In the genomic region with DNA sequence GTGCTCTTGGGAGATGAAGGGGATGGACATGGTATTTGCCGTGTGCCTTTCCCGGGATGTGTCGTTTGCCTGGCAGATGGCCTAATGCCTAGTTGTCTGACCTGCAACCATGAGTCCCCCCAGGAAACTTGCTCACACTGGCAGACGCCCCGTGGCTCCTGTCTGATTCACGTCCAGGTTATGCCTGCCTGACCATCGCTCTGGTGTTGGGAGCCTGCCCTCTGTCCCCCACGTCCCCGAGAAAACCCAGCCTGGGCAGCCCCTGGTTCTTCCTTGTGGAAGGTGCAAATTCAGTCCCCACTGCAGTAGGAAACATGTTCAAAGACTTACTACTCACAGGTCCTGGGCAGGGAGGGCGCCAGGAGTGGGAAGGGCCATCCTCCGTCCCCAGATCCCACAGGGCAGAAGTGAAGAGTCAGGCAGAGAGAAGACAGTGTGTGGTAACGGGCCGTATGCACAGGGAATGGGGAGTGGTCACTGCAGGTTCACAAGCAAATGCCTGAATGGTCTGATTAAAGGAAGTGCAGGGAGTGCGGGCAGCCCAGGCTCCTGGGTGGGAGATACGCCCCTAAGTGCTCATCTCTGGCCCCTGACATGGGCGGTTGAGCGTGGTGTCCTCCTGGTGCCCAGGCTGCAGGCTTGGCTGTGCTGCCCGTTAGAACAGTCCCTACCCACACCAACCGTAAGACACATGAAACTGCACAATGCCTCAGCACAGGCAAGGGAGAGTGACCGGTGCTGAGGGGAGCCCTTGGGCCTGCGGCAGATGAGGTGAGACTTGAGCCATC, we compare ENCODE assay signal across 15 cellular contexts. TPM values are rescaled to one million over a fixed set of nuclear protein-coding genes. Genes with fewer than 3 reads are reported as not detected.
DNase-seq lines count a peak whose midpoint lies in the region; ATAC-seq, FAIRE-seq and TF ChIP-seq lines count a peak whose summit lies in the region.
"Had no signal": no experiment of that assay in that cellular context is flagged by ENCODE, and none has a peak within 500 bp of the region (broad histone marks: within the 10 kb centered on the region; RNA-seq: fewer than 3 reads in every experiment).

No MANE protein-coding gene starts in this region.

- intact Hi-C loops in K562 (cut with micrococcal nuclease), result no loop called here

- no peak for FAIRE-seq in K562 (lab: Jason Lieb, UNC)

- H3K27me3 ChIP-seq in K562 (ENCODE audit: control insufficient read depth in 2 of 2, insufficient read depth in 2 of 2, low read length in 2 of 2), result no peaks in the 10 kb centered on the region

- no peak overlapping the region for H3K4me2 ChIP-seq in K562 (ENCODE audit: insufficient read depth, low read length)

- H3K4me1 Mint-ChIP-seq in activated T-cell treated with anti-CD3 and anti-CD28 coated beads, Interleukin-2, amount 50 U/mL, for 72 hours (ENCODE audit: low read depth), result peaks cover 24% of the 10 kb centered on the region
- H3K4me1 Mint-ChIP-seq in stimulated activated memory B cell treated with anti-CD40 and anti-IgM and Interleukin-4, amounts not matched to agents 10 μg/mL and 1 μg/mL and 100 μg/mL, for 72 hours, result peaks cover 43% of the 10 kb centered on the region

- no peaks in the 10 kb centered on the region for H3K9me3 ChIP-seq in K562 (replicated peaks; ENCODE audit: control insufficient read depth, insufficient read depth, low read depth, low read length)
- H3K9me3 ChIP-seq: stomach had no signal

- no peak overlapping the region for H3K27ac Mint-ChIP-seq in activated T-cell treated with anti-CD3 and anti-CD28 coated beads, Interleukin-2, amount 50 U/mL, for 72 hours
- peak overlapping the region; percentile 59 for H3K27ac Mint-ChIP-seq in stimulated activated memory B cell treated with anti-CD40 and anti-IgM and Interleukin-4, amounts not matched to agents 10 μg/mL and 1 μg/mL and 100 μg/mL, for 72 hours

- peak overlapping the region; percentile 1 to 31 for H3K4me3 Mint-ChIP-seq in activated T-cell treated with anti-CD3 and anti-CD28 coated beads, Interleukin-2, amount 50 U/mL, for 72 hours
- H3K4me3 Mint-ChIP-seq in stimulated activated memory B cell treated with anti-CD40 and anti-IgM and Interleukin-4, amounts not matched to agents 10 μg/mL and 1 μg/mL and 100 μg/mL, for 72 hours, result peak overlapping the region; percentile 39

- 78% methylated on average over 21 of the region's 21 CpGs for WGBS in K562 (ENCODE audit: insufficient coverage, low coverage, missing lambda C conversion rate)

- H3K36me3 ChIP-seq in K562 (ENCODE audit: control insufficient read depth, insufficient read depth, low read length), result no peaks in the 10 kb centered on the region

- no peak for TF ChIP-seq EP300 in K562 (IDR thresholded peaks at IDR 0.05; ENCODE audit: low read length)

- no peak for TF ChIP-seq RAD21 in K562 (CRISPR knock-in tag; conservative IDR thresholded peaks at IDR 0.05 in 1 of 2, IDR thresholded peaks at IDR 0.05 in 1 of 2)

- no peak for ATAC-seq in activated T-cell treated with anti-CD3 and anti-CD28 coated beads, Interleukin-2, amount 50 U/mL, for 72 hours (replicated peaks in 1 of 2)
- no peak for ATAC-seq in K562
- ATAC-seq in stimulated activated memory B cell treated with anti-CD40 and anti-IgM and Interleukin-4, amounts not matched to agents 10 μg/mL and 1 μg/mL and 100 μg/mL, for 72 hours, result no peak

- H3K4me1 ChIP-seq in K562 (replicated peaks in 1 of 2; ENCODE audit: control insufficient read depth in 2 of 2, insufficient read depth in 2 of 2, low read length in 2 of 2), result peaks cover 43 to 92% of the 10 kb centered on the region in 2 experiments

- no peaks in the 10 kb centered on the region for H3K36me3 Mint-ChIP-seq in activated T-cell treated with anti-CD3 and anti-CD28 coated beads, Interleukin-2, amount 50 U/mL, for 72 hours (ENCODE audit: insufficient read depth in 2 of 2)
- no peaks in the 10 kb centered on the region for H3K36me3 Mint-ChIP-seq in stimulated activated memory B cell treated with anti-CD40 and anti-IgM and Interleukin-4, amounts not matched to agents 10 μg/mL and 1 μg/mL and 100 μg/mL, for 72 hours

- POLR2A ChIA-PET in K562 (lab: Yijun Ruan, JAX), result no interaction called here

- no peaks in the 10 kb centered on the region; the same call in 1 of the 2 replicates for H4K20me1 ChIP-seq in K562 (replicated peaks; ENCODE audit: control insufficient read depth, insufficient read depth, low read length)

- H3K9me3 Mint-ChIP-seq in activated T-cell treated with anti-CD3 and anti-CD28 coated beads, Interleukin-2, amount 50 U/mL, for 72 hours, result no peaks in the 10 kb centered on the region
- H3K9me3 Mint-ChIP-seq in stimulated activated memory B cell treated with anti-CD40 and anti-IgM and Interleukin-4, amounts not matched to agents 10 μg/mL and 1 μg/mL and 100 μg/mL, for 72 hours, result no peaks in the 10 kb centered on the region

- no peaks in the 10 kb centered on the region for H3K27me3 Mint-ChIP-seq in activated T-cell treated with anti-CD3 and anti-CD28 coated beads, Interleukin-2, amount 50 U/mL, for 72 hours (ENCODE audit: low read depth)
- no peaks in the 10 kb centered on the region for H3K27me3 Mint-ChIP-seq in stimulated activated memory B cell treated with anti-CD40 and anti-IgM and Interleukin-4, amounts not matched to agents 10 μg/mL and 1 μg/mL and 100 μg/mL, for 72 hours

- no peak overlapping the region for H3K4me3 ChIP-seq in K562
- H3K4me3 ChIP-seq: stomach had no signal

- CTCF ChIA-PET in K562 (lab: Yijun Ruan, JAX; ENCODE audit: low intra/inter-chr PET ratio), result no interaction called here

- BruUV-seq in K562 (replicated peaks; lab: Mats Ljungman, UMichigan), result no TSS peak

- H3K9ac ChIP-seq in K562 (ENCODE audit: insufficient read depth in 1 of 2, low read depth in 2 of 2, low read length in 2 of 2), result peak overlapping the region in 1 of 2 experiments; percentile 70; a peak in 2 of 4 replicates

- no peaks in the 10 kb centered on the region for H3K9me1 ChIP-seq in K562 (ENCODE audit: control insufficient read depth, insufficient read depth, low read length)

- in situ Hi-C loops in K562 (cut with MboI), result no loop called here

- no peak overlapping the region for H2AFZ ChIP-seq in K562 (ENCODE audit: low read depth, low read length)

- no peak for TF ChIP-seq CTCF in K562 (IDR thresholded peaks at IDR 0.05 in 2 of 3, conservative IDR thresholded peaks at IDR 0.05 in 1 of 3; ENCODE audit: insufficient read depth in 2 of 3, low read depth in 1 of 3, low read length in 3 of 3)

- no peak for TF ChIP-seq POLR2A in K562 (conservative IDR thresholded peaks at IDR 0.05)

- H3K79me2 ChIP-seq in K562 (ENCODE audit: control insufficient read depth, insufficient read depth, low read length), result no peaks in the 10 kb centered on the region; the same call in 2 of the 3 replicates

- DNase-seq in activated T-cell treated with anti-CD3 and anti-CD28 coated beads, Interleukin-2, amount 50 U/mL, for 72 hours, result no peak
- DNase-seq in activated T-cell treated with anti-CD3 and anti-CD28 coated beads, Interleukin-2, amount 50 U/mL, for 48 hours, result no peak
- no peak for DNase-seq in K562 (ENCODE audit: extremely low read depth in 1 of 4, low spot score in 3 of 4)
- DNase-seq in HK-2 (ENCODE audit: unreplicated experiment), result no peak
- DNase-seq in Ammon's horn (ENCODE audit: low spot score), result no peak
- DNase-seq: activated CD4-positive, CD25-positive, alpha-beta regulatory T cell treated with anti-CD3 and anti-CD28 coated beads, Interleukin-2, amount 50 U/mL, for 72 hours; cortex of kidney; GDM1; GOT3; NCI-H1694; NK-92 treated with Interleukin-12 subunit alpha and Interleukin-12 subunit beta, amount 100 ng/mL, for 24 hours; stomach had no signal

- H3K27ac ChIP-seq in K562 (ENCODE audit: extremely low read depth, low read depth, low read length), result no peak overlapping the region
- H3K27ac ChIP-seq: epithelial cell of prostate, stomach had no signal

RNA-seq across cellular contexts. Expression of gene SNAI3, which starts 4.2 kb away (rescaled TPM):
- total RNA-seq in activated T-cell treated with anti-CD3 and anti-CD28 coated beads, Interleukin-2, amount 50 U/mL, for 72 hours, result 10 to 100 TPM in 1 of 2 donors, 1 to 10 TPM in 1; 8.4 to 10.5 TPM
- 0.79 and 2.9 TPM in 2 replicates for total RNA-seq in K562 (2011; cell fraction: chromatin; rRNA removed; ENCODE audit: low replicate concordance)
- 3.2 and 3.7 TPM in 2 replicates for total RNA-seq in K562 (2011; cell fraction: nucleolus; rRNA removed)
- total RNA-seq in K562 (2011; cell fraction: nucleoplasm; rRNA removed), result 0.95 and 1.1 TPM in 2 replicates
- 2.7 and 4.1 TPM in 2 replicates for total RNA-seq in K562 (2014; rRNA removed)
- 0.15 and 0.19 TPM in 2 replicates for total RNA-seq in K562 (2014; rRNA removed; fragmentation: Illumina TruSeq; extraction: Trizol)
- total RNA-seq in K562 (2015; rRNA removed; fragmentation: Illumina TruSeq; extraction: Trizol), result 0.72 and 0.87 TPM in 2 replicates
- 2.5 and 3.1 TPM in 2 replicates for total RNA-seq in K562 (2021)
- 0.88 and 3.0 TPM in 2 replicates for polyA plus RNA-seq in K562 (2011; rRNA removed)
- polyA plus RNA-seq in K562 (2011; cell fraction: cytosol; rRNA removed), result 3.2 and 5.5 TPM in 2 replicates
- polyA plus RNA-seq in K562 (2011; cell fraction: nucleus; rRNA removed), result 2.9 and 3.8 TPM in 2 replicates
- 0.95 and 1.2 TPM in 2 replicates for polyA plus RNA-seq in K562 (2012)
- 0.70 and 1.9 TPM in 2 replicates for polyA plus RNA-seq in K562 (2014; fragmentation: Illumina TruSeq; extraction: Trizol)
- polyA plus RNA-seq in K562 (2014; fragmentation: Nextera tagmentation; extraction: Ambion mirVana), result under 1 TPM in 1 of 2 experiments, not detected in 1; 0.04 TPM
- polyA plus RNA-seq in K562 (2014; rRNA removed), result 1.5 and 2.1 TPM in 2 replicates
- 0.42 and 0.87 TPM in 2 replicates for polyA minus RNA-seq in K562 (2011; rRNA and poly(A)+ RNA removed)
- polyA minus RNA-seq in K562 (2011; cell fraction: cytosol; rRNA and poly(A)+ RNA removed), result 1.9 and 3.5 TPM in 2 replicates
- polyA minus RNA-seq in K562 (2011; cell fraction: nucleus; rRNA and poly(A)+ RNA removed), result 1.5 and 2.3 TPM in 2 replicates
- total RNA-seq: urinary bladder had no signal

RNA-seq across cellular contexts. Expression of gene RNF166, which starts 15.7 kb away (rescaled TPM):
- 10 to 100 TPM; 58.6 to 64.5 TPM for total RNA-seq in activated T-cell treated with anti-CD3 and anti-CD28 coated beads, Interleukin-2, amount 50 U/mL, for 72 hours
- 58.8 and 182 TPM in 2 replicates for total RNA-seq in K562 (2011; cell fraction: chromatin; rRNA removed; ENCODE audit: low replicate concordance)
- 89.5 and 92.7 TPM in 2 replicates for total RNA-seq in K562 (2011; cell fraction: nucleolus; rRNA removed)
- 60.1 and 64.4 TPM in 2 replicates for total RNA-seq in K562 (2011; cell fraction: nucleoplasm; rRNA removed)
- total RNA-seq in K562 (2014; rRNA removed) (46.9 and 61.6 TPM in 2 replicates), K562 (2014; rRNA removed; fragmentation: Illumina TruSeq; extraction: Trizol) (6.1 and 7.3 TPM in 2 replicates), K562 (2015; rRNA removed; fragmentation: Illumina TruSeq; extraction: Trizol) (19.5 and 22.3 TPM in 2 replicates), K562 (2021) (60.3 and 61.2 TPM in 2 replicates)
- polyA plus RNA-seq in K562 (2011; rRNA removed) (26.5 and 37.4 TPM in 2 replicates), K562 (2014; fragmentation: Illumina TruSeq; extraction: Trizol) (12.7 and 27.9 TPM in 2 replicates), K562 (2014; fragmentation: Nextera tagmentation; extraction: Ambion mirVana) (under 1 TPM; 0.56 to 0.96 TPM), K562 (2014; rRNA removed) (59.4 and 65.6 TPM in 2 replicates)
- polyA plus RNA-seq in K562 (2011; cell fraction: cytosol; rRNA removed), result 37.8 and 90.9 TPM in 2 replicates
- polyA plus RNA-seq in K562 (2011; cell fraction: nucleus; rRNA removed), result 118 and 185 TPM in 2 replicates
- 23.8 and 39.8 TPM in 2 replicates for polyA plus RNA-seq in K562 (2012)
- 7.0 and 12.0 TPM in 2 replicates for polyA minus RNA-seq in K562 (2011; rRNA and poly(A)+ RNA removed)
- polyA minus RNA-seq in K562 (2011; cell fraction: cytosol; rRNA and poly(A)+ RNA removed), result 41.2 and 44.5 TPM in 2 replicates
- polyA minus RNA-seq in K562 (2011; cell fraction: nucleus; rRNA and poly(A)+ RNA removed), result 33.4 and 39.2 TPM in 2 replicates

RNA-seq across cellular contexts. Expression of gene CTU2, which starts 15.8 kb away (rescaled TPM):
- total RNA-seq in activated T-cell treated with anti-CD3 and anti-CD28 coated beads, Interleukin-2, amount 50 U/mL, for 72 hours, result 10 to 100 TPM; 25.9 to 34.9 TPM
- 45.3 and 159 TPM in 2 replicates for total RNA-seq in K562 (2011; cell fraction: chromatin; rRNA removed; ENCODE audit: low replicate concordance)
- 114 and 148 TPM in 2 replicates for total RNA-seq in K562 (2011; cell fraction: nucleolus; rRNA removed)
- 48.7 and 66.7 TPM in 2 replicates for total RNA-seq in K562 (2011; cell fraction: nucleoplasm; rRNA removed)
- 55.4 and 68.9 TPM in 2 replicates for total RNA-seq in K562 (2014; rRNA removed)
- total RNA-seq in K562 (2014; rRNA removed; fragmentation: Illumina TruSeq; extraction: Trizol), result 7.2 and 11.9 TPM in 2 replicates
- 41.1 and 49.2 TPM in 2 replicates for total RNA-seq in K562 (2015; rRNA removed; fragmentation: Illumina TruSeq; extraction: Trizol)
- 105 and 106 TPM in 2 replicates for total RNA-seq in K562 (2021)
- polyA plus RNA-seq in K562 (2011; rRNA removed), result 23.2 and 30.1 TPM in 2 replicates
- 40.2 and 96.8 TPM in 2 replicates for polyA plus RNA-seq in K562 (2011; cell fraction: cytosol; rRNA removed)
- 102 and 136 TPM in 2 replicates for polyA plus RNA-seq in K562 (2011; cell fraction: nucleus; rRNA removed)
- 34.1 and 51.7 TPM in 2 replicates for polyA plus RNA-seq in K562 (2012)
- polyA plus RNA-seq in K562 (2014; fragmentation: Illumina TruSeq; extraction: Trizol), result 17.7 and 46.9 TPM in 2 replicates
- 1 to 10 TPM; 1.3 to 3.0 TPM for polyA plus RNA-seq in K562 (2014; fragmentation: Nextera tagmentation; extraction: Ambion mirVana)
- 63.4 and 76.6 TPM in 2 replicates for polyA plus RNA-seq in K562 (2014; rRNA removed)
- 9.4 and 14.4 TPM in 2 replicates for polyA minus RNA-seq in K562 (2011; rRNA and poly(A)+ RNA removed)
- 48.0 and 51.1 TPM in 2 replicates for polyA minus RNA-seq in K562 (2011; cell fraction: cytosol; rRNA and poly(A)+ RNA removed)
- polyA minus RNA-seq in K562 (2011; cell fraction: nucleus; rRNA and poly(A)+ RNA removed), result 40.7 and 44.1 TPM in 2 replicates

RNA-seq across cellular contexts. Expression of gene MVD, which starts 27.6 kb away (rescaled TPM):
- total RNA-seq in activated T-cell treated with anti-CD3 and anti-CD28 coated beads, Interleukin-2, amount 50 U/mL, for 72 hours, result 10 to 100 TPM; 64.5 to 80.5 TPM
- 321 and 787 TPM in 2 replicates for total RNA-seq in K562 (2011; cell fraction: chromatin; rRNA removed; ENCODE audit: low replicate concordance)
- total RNA-seq in K562 (2011; cell fraction: nucleolus; rRNA removed), result 569 and 688 TPM in 2 replicates
- total RNA-seq in K562 (2011; cell fraction: nucleoplasm; rRNA removed), result 436 and 479 TPM in 2 replicates
- total RNA-seq in K562 (2014; rRNA removed) (89.2 and 121 TPM in 2 replicates), K562 (2014; rRNA removed; fragmentation: Illumina TruSeq; extraction: Trizol) (17.6 and 26.6 TPM in 2 replicates), K562 (2015; rRNA removed; fragmentation: Illumina TruSeq; extraction: Trizol) (45.3 and 45.5 TPM in 2 replicates), K562 (2021) (126 and 141 TPM in 2 replicates)
- polyA plus RNA-seq in K562 (2011; rRNA removed) (53.9 and 168 TPM in 2 replicates), K562 (2014; fragmentation: Illumina TruSeq; extraction: Trizol) (32.9 and 65.4 TPM in 2 replicates), K562 (2014; fragmentation: Nextera tagmentation; extraction: Ambion mirVana) (10 to 100 TPM; 12.2 to 15.4 TPM), K562 (2014; rRNA removed) (65.6 and 82.5 TPM in 2 replicates)
- 114 and 126 TPM in 2 replicates for polyA plus RNA-seq in K562 (2011; cell fraction: cytosol; rRNA removed)
- 587 and 718 TPM in 2 replicates for polyA plus RNA-seq in K562 (2011; cell fraction: nucleus; rRNA removed)
- 111 and 112 TPM in 2 replicates for polyA plus RNA-seq in K562 (2012)
- 19.0 and 22.9 TPM in 2 replicates for polyA minus RNA-seq in K562 (2011; rRNA and poly(A)+ RNA removed)
- polyA minus RNA-seq in K562 (2011; cell fraction: cytosol; rRNA and poly(A)+ RNA removed), result 57.7 and 136 TPM in 2 replicates
- polyA minus RNA-seq in K562 (2011; cell fraction: nucleus; rRNA and poly(A)+ RNA removed), result 78.2 and 151 TPM in 2 replicates

RNA-seq across cellular contexts. Expression of gene CYBA, which starts 39.7 kb away (rescaled TPM):
- 100 to 1,000 TPM; 199 to 318 TPM for total RNA-seq in activated T-cell treated with anti-CD3 and anti-CD28 coated beads, Interleukin-2, amount 50 U/mL, for 72 hours
- 136 and 579 TPM in 2 replicates for total RNA-seq in K562 (2011; cell fraction: chromatin; rRNA removed; ENCODE audit: low replicate concordance)
- total RNA-seq in K562 (2011; cell fraction: nucleolus; rRNA removed), result 819 and 943 TPM in 2 replicates
- total RNA-seq in K562 (2011; cell fraction: nucleoplasm; rRNA removed), result 427 and 435 TPM in 2 replicates
- total RNA-seq in K562 (2014; rRNA removed) (683 and 757 TPM in 2 replicates), K562 (2014; rRNA removed; fragmentation: Illumina TruSeq; extraction: Trizol) (44.5 and 72.5 TPM in 2 replicates), K562 (2015; rRNA removed; fragmentation: Illumina TruSeq; extraction: Trizol) (196 and 239 TPM in 2 replicates), K562 (2021) (384 and 422 TPM in 2 replicates)
- polyA plus RNA-seq in K562 (2011; rRNA removed) (93.0 and 157 TPM in 2 replicates), K562 (2014; fragmentation: Illumina TruSeq; extraction: Trizol) (63.5 and 240 TPM in 2 replicates), K562 (2014; fragmentation: Nextera tagmentation; extraction: Ambion mirVana) (under 1 TPM; 0.34 to 0.45 TPM), K562 (2014; rRNA removed) (519 and 579 TPM in 2 replicates)
- polyA plus RNA-seq in K562 (2011; cell fraction: cytosol; rRNA removed), result 366 and 963 TPM in 2 replicates
- polyA plus RNA-seq in K562 (2011; cell fraction: nucleus; rRNA removed), result 349 and 566 TPM in 2 replicates
- polyA plus RNA-seq in K562 (2012), result 346 and 377 TPM in 2 replicates
- 40.1 and 80.4 TPM in 2 replicates for polyA minus RNA-seq in K562 (2011; rRNA and poly(A)+ RNA removed)
- polyA minus RNA-seq in K562 (2011; cell fraction: cytosol; rRNA and poly(A)+ RNA removed), result 249 and 254 TPM in 2 replicates
- 78.6 and 83.5 TPM in 2 replicates for polyA minus RNA-seq in K562 (2011; cell fraction: nucleus; rRNA and poly(A)+ RNA removed)
